Comparison of ENCODE assay signal across 35 cellular contexts in the genomic region with DNA sequence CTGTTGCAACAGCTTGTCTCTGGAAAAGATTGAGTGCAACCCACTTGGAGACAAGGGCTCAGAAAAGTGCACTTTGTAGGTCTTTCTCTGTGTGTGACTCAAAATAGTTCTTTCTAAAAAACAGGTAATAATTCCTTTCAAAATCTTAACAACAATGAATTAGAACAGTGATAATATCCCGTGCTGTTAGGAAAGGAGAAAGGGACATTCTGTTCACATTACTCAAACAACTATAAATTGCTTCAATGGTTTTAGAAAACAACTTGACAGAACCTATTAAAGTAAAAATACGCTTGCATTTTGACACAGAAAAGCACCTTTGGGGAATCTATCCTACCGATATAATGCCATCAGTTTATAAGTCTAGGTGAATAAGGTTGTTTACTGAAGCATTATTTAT.
"Had no signal": no experiment of that assay in that cellular context is flagged by ENCODE, and none has a peak within 500 bp of the region (broad histone marks: within the 10 kb centered on the region; RNA-seq: fewer than 3 reads in every experiment).

No MANE protein-coding gene starts in this region.

- H3K9me3 ChIP-seq: MG63 had no signal

- DNase-seq: Karpas-422, Kasumi-1, KG1, MG63, MM.1S, MV-4-11, NCI-H1048, NCI-H1092, NCI-H1092 treated with DMSO at 0.1 percent for 48 hours, NCI-H1105, NCI-H1105 treated with DMSO at 0.1 percent for 48 hours, NCI-H1417, NCI-H1417 treated with DMSO at 0.1 percent for 48 hours, NCI-H1436, NCI-H1436 treated with DMSO at 0.1 percent for 48 hours, NCI-H146, NCI-H1694, NCI-H1694 treated with DMSO at 0.1 percent for 48 hours, NCI-H187, NCI-H187 treated with DMSO at 0.1 percent for 48 hours, NCI-H1930, NCI-H2029, NCI-H2029 treated with DMSO at 0.1 percent for 48 hours, NCI-H2081, NCI-H2081 treated with DMSO at 0.1 percent for 48 hours, NCI-H2107, NCI-H2171, NCI-H2171 treated with DMSO at 0.1 percent for 48 hours, NCI-H2227 treated with DMSO at 0.1 percent for 48 hours, NCI-H226, NCI-H345, NCI-H446, NCI-H446 treated with DMSO at 0.1 percent for 48 hours, NCI-H510A had no signal

- H3K27me3 ChIP-seq: MG63 had no signal

- H3K27ac ChIP-seq: KMS-11 had no signal

- H3K36me3 ChIP-seq: MG63 had no signal

- H3K4me3 ChIP-seq: MG63 had no signal
